In genomic region chr7:64888901-64889685, GRCh38 we compare ENCODE assay signal across 8 cellular contexts.
DNase-seq lines count a peak whose midpoint lies in the region; ATAC-seq and TF ChIP-seq lines count a peak whose summit lies in the region.

No MANE protein-coding gene starts in this region.

- peak overlapping the region; percentile 10; the same call in 1 of the 2 replicates for H3K4me3 ChIP-seq in GM08714 (ENCODE audit: low read length)
- peak overlapping the region; percentile 46 for H3K4me3 ChIP-seq in WI38 (ENCODE audit: low read depth, low read length)
- H3K4me3 ChIP-seq in neutrophil (ENCODE audit: low read depth in 1 of 2, low read length in 1 of 2), result peak overlapping the region; percentile 50 to 67
- no peak overlapping the region for H3K4me3 ChIP-seq in HAP-1

- no peak for TF ChIP-seq CTCF in WI38 (IDR thresholded peaks at IDR 0.05; ENCODE audit: low read depth, low read length)
- TF ChIP-seq CTCF in neutrophil (IDR thresholded peaks at IDR 0.05), result no peak

- peaks cover 89% of the 10 kb centered on the region for H3K27me3 ChIP-seq in neutrophil
- H3K27me3 ChIP-seq in HAP-1 (ENCODE audit: low read depth), result no peaks in the 10 kb centered on the region

- ATAC-seq in GM21619 (IDR thresholded peaks at IDR 0.05; ENCODE audit: unreplicated experiment), result no peak

- in situ Hi-C loops in HAP-1 (cut with MboI; ENCODE audit: low sequenced_read_pairs), result no loop called here

- H3K4me1 ChIP-seq in neutrophil (ENCODE audit: control insufficient read depth in 1 of 2, insufficient read depth in 1 of 2, low read depth in 1 of 2, low read length in 1 of 2) (peaks cover 19 to 22% of the 10 kb centered on the region in 2 experiments), HAP-1 (no peaks in the 10 kb centered on the region)

- H3K9me3 ChIP-seq in neutrophil (no peaks in the 10 kb centered on the region), HAP-1 (no peaks in the 10 kb centered on the region)

- DNase-seq in germinal center (ENCODE audit: low spot score), result peak; percentile 28
- DNase-seq in NCI-H82 treated with DMSO at 0.1 percent for 48 hours (lab: John Stamatoyannopoulos, UW; ENCODE audit: unreplicated experiment), result no peak
- DNase-seq in HAP-1 (ENCODE audit: low spot score in 2 of 2), result no peak
- no peak for DNase-seq in activated gamma-delta T cell treated with Interleukin-2 at 50 U/mL for 16 hours

- no peaks in the 10 kb centered on the region for H3K36me3 ChIP-seq in neutrophil
- H3K36me3 ChIP-seq in HAP-1 (replicated peaks), result no peaks in the 10 kb centered on the region

- peak overlapping the region; percentile 43 for H3K27ac ChIP-seq in neutrophil
